Comparison of ENCODE assay signal across 25 cellular contexts in genomic region chr11:61880454-61880853, GRCh38. TPM values are rescaled to one million over a fixed set of nuclear protein-coding genes. Genes with fewer than 3 reads are reported as not detected.
DNase-seq lines count a peak whose midpoint lies in the region; ATAC-seq and TF ChIP-seq lines count a peak whose summit lies in the region.
"Had no signal": no experiment of that assay in that cellular context is flagged by ENCODE, and none has a peak within 500 bp of the region (broad histone marks: within the 10 kb centered on the region; RNA-seq: fewer than 3 reads in every experiment).

No MANE protein-coding gene starts in this region.

- H3K27me3 ChIP-seq in ascending aorta = no peaks in the 10 kb centered on the region
- H3K27me3 ChIP-seq in effector memory CD4-positive, alpha-beta T cell (replicated peaks; ENCODE audit: control insufficient read depth, insufficient read depth, low read length, poor library complexity, severe bottlenecking) = no peaks in the 10 kb centered on the region
- H3K27me3 ChIP-seq: left lung, sigmoid colon had no signal

- peaks cover 28 to 47% of the 10 kb centered on the region in 2 donors for H3K36me3 ChIP-seq in ascending aorta
- no peaks in the 10 kb centered on the region for H3K36me3 ChIP-seq in effector memory CD4-positive, alpha-beta T cell (ENCODE audit: control insufficient read depth, insufficient read depth, low read length)

- peak overlapping the region; percentile 17 for H3K4me3 ChIP-seq in GM12865 (ENCODE audit: low read depth, low read length)
- H3K4me3 ChIP-seq in ascending aorta = no peak overlapping the region
- no peak overlapping the region for H3K4me3 ChIP-seq in effector memory CD4-positive, alpha-beta T cell (ENCODE audit: insufficient read depth, low read depth, low read length, poor library complexity, severe bottlenecking)
- H3K4me3 ChIP-seq: left lung, sigmoid colon, thoracic aorta had no signal

- H3K4me1 Mint-ChIP-seq in stimulated activated effector memory CD8-positive, alpha-beta T cell treated with anti-CD3 and anti-CD28 coated beads, Interleukin-12 subunit alpha, Interleukin-12 subunit beta, amount 100 ng/mL, for 72 hours = no peaks in the 10 kb centered on the region
- H3K4me1 Mint-ChIP-seq: activated CD4-positive, alpha-beta T cell treated with anti-CD3 and anti-CD28 coated beads for 36 hours; activated naive CD4-positive, alpha-beta T cell treated with anti-CD3 and anti-CD28 coated beads, Interleukin-2, amount 50 U/mL, for 24 hours had no signal

- H3K4me3 Mint-ChIP-seq in stimulated activated effector memory CD8-positive, alpha-beta T cell treated with anti-CD3 and anti-CD28 coated beads, Interleukin-12 subunit alpha, Interleukin-12 subunit beta, amount 100 ng/mL, for 72 hours = no peak overlapping the region
- H3K4me3 Mint-ChIP-seq: activated CD4-positive, alpha-beta T cell treated with anti-CD3 and anti-CD28 coated beads for 36 hours; activated naive CD4-positive, alpha-beta T cell treated with anti-CD3 and anti-CD28 coated beads, Interleukin-2, amount 50 U/mL, for 24 hours; activated T-helper 1 cell treated with anti-CD3 and anti-CD28 coated beads, Interleukin-12 subunit alpha, Interleukin-12 subunit beta, Interleukin-2, Interleukin-4 antibody, amounts not matched to agents 30 ng/mL and 10 ng/mL and 1 ng/mL, durations not matched to agents 14 hours and 24 hours and 36 hours; CD8-positive, alpha-beta T cell; immature natural killer cell; T-cell had no signal

- TF ChIP-seq CTCF in GM12865 (IDR thresholded peaks at IDR 0.05; ENCODE audit: insufficient read depth, low read depth, low read length, missing control alignments) (no peak), ascending aorta (IDR thresholded peaks at IDR 0.05) (no peak)

- peak overlapping the region; percentile 46 to 49 for H3K27ac ChIP-seq in ascending aorta
- no peak overlapping the region for H3K27ac ChIP-seq in effector memory CD4-positive, alpha-beta T cell (ENCODE audit: insufficient read depth, low read length, poor library complexity, severe bottlenecking)
- H3K27ac ChIP-seq: epithelial cell of prostate, HL-60, left lung, parathyroid adenoma, sigmoid colon had no signal

- peaks cover 4 to 32% of the 10 kb centered on the region in 2 donors for H3K4me1 ChIP-seq in ascending aorta
- no peaks in the 10 kb centered on the region for H3K4me1 ChIP-seq in effector memory CD4-positive, alpha-beta T cell (ENCODE audit: control insufficient read depth, insufficient read depth, low read length, poor library complexity, severe bottlenecking)
- H3K4me1 ChIP-seq: left lung, parathyroid adenoma, sigmoid colon had no signal

- intact Hi-C loops in ascending aorta (cut with DNase I) = no loop called here

- H3K36me3 Mint-ChIP-seq in stimulated activated effector memory CD8-positive, alpha-beta T cell treated with anti-CD3 and anti-CD28 coated beads, Interleukin-12 subunit alpha, Interleukin-12 subunit beta, amount 100 ng/mL, for 72 hours = no peaks in the 10 kb centered on the region
- H3K36me3 Mint-ChIP-seq: activated naive CD4-positive, alpha-beta T cell treated with anti-CD3 and anti-CD28 coated beads, Interleukin-2, amount 50 U/mL, for 24 hours; CD8-positive, alpha-beta T cell; immature natural killer cell; T-cell had no signal

- no peaks in the 10 kb centered on the region for H3K9me3 Mint-ChIP-seq in stimulated activated effector memory CD8-positive, alpha-beta T cell treated with anti-CD3 and anti-CD28 coated beads, Interleukin-12 subunit alpha, Interleukin-12 subunit beta, amount 100 ng/mL, for 72 hours
- H3K9me3 Mint-ChIP-seq: activated naive CD4-positive, alpha-beta T cell treated with anti-CD3 and anti-CD28 coated beads, Interleukin-2, amount 50 U/mL, for 24 hours; activated T-helper 1 cell treated with anti-CD3 and anti-CD28 coated beads, Interleukin-12 subunit alpha, Interleukin-12 subunit beta, Interleukin-2, Interleukin-4 antibody, amounts not matched to agents 30 ng/mL and 10 ng/mL and 1 ng/mL, durations not matched to agents 14 hours and 24 hours and 36 hours; CD8-positive, alpha-beta T cell; immature natural killer cell; T-cell had no signal

- DNase-seq in GM12865 (ENCODE audit: low read depth) (no peak), NCI-H526 (lab: John Stamatoyannopoulos, UW) (peak; percentile 85 to 87), ascending aorta (ENCODE audit: low spot score in 2 of 2) (no peak), glomerular visceral epithelial cell (ENCODE audit: extremely low spot score) (no peak), left lobe of liver (ENCODE audit: low spot score) (no peak)
- DNase-seq in stimulated activated effector memory CD8-positive, alpha-beta T cell treated with anti-CD3 and anti-CD28 coated beads, Interleukin-12 subunit alpha, Interleukin-12 subunit beta, amount 100 ng/mL, for 72 hours (ENCODE audit: low spot score in 2 of 2) = no peak
- DNase-seq in effector memory CD4-positive, alpha-beta T cell = no peak
- DNase-seq: activated CD4-positive, alpha-beta T cell treated with anti-CD3 and anti-CD28 coated beads for 36 hours; CD8-positive, alpha-beta T cell; DMS153; GDM1; immature natural killer cell; left lung; NCI-H1436 treated with DMSO at 0.1 percent for 48 hours; NCI-H2171 treated with DMSO at 0.1 percent for 48 hours; NCI-H69; SHP77; sigmoid colon; T-cell had no signal

- peak overlapping the region; percentile 57 for H3K27ac Mint-ChIP-seq in stimulated activated effector memory CD8-positive, alpha-beta T cell treated with anti-CD3 and anti-CD28 coated beads, Interleukin-12 subunit alpha, Interleukin-12 subunit beta, amount 100 ng/mL, for 72 hours
- H3K27ac Mint-ChIP-seq: activated CD4-positive, alpha-beta T cell treated with anti-CD3 and anti-CD28 coated beads for 36 hours; activated naive CD4-positive, alpha-beta T cell treated with anti-CD3 and anti-CD28 coated beads, Interleukin-2, amount 50 U/mL, for 24 hours; activated T-helper 1 cell treated with anti-CD3 and anti-CD28 coated beads, Interleukin-12 subunit alpha, Interleukin-12 subunit beta, Interleukin-2, Interleukin-4 antibody, amounts not matched to agents 30 ng/mL and 10 ng/mL and 1 ng/mL, durations not matched to agents 14 hours and 24 hours and 36 hours; CD8-positive, alpha-beta T cell; T-cell had no signal

- no peak for ATAC-seq in stimulated activated effector memory CD8-positive, alpha-beta T cell treated with anti-CD3 and anti-CD28 coated beads, Interleukin-12 subunit alpha, Interleukin-12 subunit beta, amount 100 ng/mL, for 72 hours
- ATAC-seq in left lobe of liver = no peak
- ATAC-seq: activated CD4-positive, alpha-beta T cell treated with anti-CD3 and anti-CD28 coated beads for 36 hours; CD8-positive, alpha-beta T cell; left lung; T-cell had no signal

- no peaks in the 10 kb centered on the region for H3K9me3 ChIP-seq in ascending aorta
- H3K9me3 ChIP-seq in effector memory CD4-positive, alpha-beta T cell (ENCODE audit: control insufficient read depth, low read length) = no peaks in the 10 kb centered on the region
- H3K9me3 ChIP-seq: left lung, sigmoid colon, thoracic aorta had no signal

RNA-seq across cellular contexts. Expression of gene FADS3, which starts 10.9 kb away (rescaled TPM):
- total RNA-seq in ascending aorta (191 TPM), left lobe of liver (15.0 TPM)

RNA-seq across cellular contexts. Expression of gene RAB3IL1, which starts 36.9 kb away (rescaled TPM):
- total RNA-seq in ascending aorta (23.2 TPM), left lobe of liver (4.0 TPM)
- total RNA-seq: CD8-positive, alpha-beta T cell had no signal

RNA-seq across cellular contexts. Expression of gene FADS2, which starts 52.4 kb away (rescaled TPM):
- 37.6 TPM for total RNA-seq in ascending aorta
- total RNA-seq in left lobe of liver = 113 TPM

Comparison
In these comparisons a context has a peak if more than half of its experiments do, and no peak if none do; other contexts are left out.
1. DNase-seq: peak in NCI-H526 (2 of 2); none in GM12865 (single experiment), ascending aorta (0 of 2), stimulated activated effector memory CD8-positive, alpha-beta T cell treated with anti-CD3 and anti-CD28 coated beads, Interleukin-12 subunit alpha, Interleukin-12 subunit beta, amount 100 ng/mL, for 72 hours (0 of 2), effector memory CD4-positive, alpha-beta T cell (0 of 3), glomerular visceral epithelial cell (single experiment) and left lobe of liver (single experiment).
2. RNA of gene FADS3, which starts 10.9 kb away (total RNA-seq): 191 TPM in ascending aorta (single experiment); 15.0 TPM in left lobe of liver (single experiment); every median in the first group is over 10 times any median in the second.